ENCODE assay signal across 17 cellular contexts in genomic region chr12:31797230-31797872, GRCh38.
DNase-seq lines count a peak whose midpoint lies in the region; ATAC-seq, FAIRE-seq and TF ChIP-seq lines count a peak whose summit lies in the region.
"Had no signal": no experiment of that assay in that cellular context is flagged by ENCODE, and none has a peak within 500 bp of the region (broad histone marks: within the 10 kb centered on the region; RNA-seq: fewer than 3 reads in every experiment).

No MANE protein-coding gene starts in this region.

- H3K9me1 ChIP-seq in K562 (ENCODE audit: control insufficient read depth, insufficient read depth, low read length), result no peaks in the 10 kb centered on the region

- DNase-seq in activated T-cell treated with anti-CD3 and anti-CD28 coated beads, Interleukin-2, amount 50 U/mL, for 4 hours, result no peak
- DNase-seq in activated T-cell treated with anti-CD3 and anti-CD28 coated beads for 4 hours (no peak), K562 (ENCODE audit: extremely low read depth in 1 of 4, low spot score in 3 of 4) (no peak), NCI-H128 (lab: John Stamatoyannopoulos, UW; ENCODE audit: unreplicated experiment) (no peak)
- DNase-seq: activated naive CD4-positive, alpha-beta T cell treated with anti-CD3 and anti-CD28 coated beads, Interleukin-2, amount 10 ng/mL, durations not matched to agents 7 days and 5 days; esophagus squamous epithelium; glutamatergic neuron; NCI-H187 treated with DMSO at 0.1 percent for 48 hours; NCI-H510A treated with DMSO at 0.1 percent for 48 hours; psoas muscle had no signal

- H3K4me3 ChIP-seq in OCI-LY1 (ENCODE audit: low read depth, low read length, poor library complexity, severe bottlenecking), result no peak overlapping the region
- no peak overlapping the region for H3K4me3 ChIP-seq in K562
- H3K4me3 ChIP-seq: esophagus squamous epithelium, psoas muscle, SJSA1 had no signal

- in situ Hi-C loops in K562 (cut with MboI), result no loop called here

- no TSS peak for BruUV-seq in K562 (replicated peaks; lab: Mats Ljungman, UMichigan)

- no peak for FAIRE-seq in K562 (lab: Jason Lieb, UNC)
- FAIRE-seq: bronchial epithelial cell had no signal

- POLR2A ChIA-PET in K562 (lab: Yijun Ruan, JAX), result no interaction called here

- no peaks in the 10 kb centered on the region for H3K79me2 ChIP-seq in OCI-LY1 (ENCODE audit: insufficient read depth, low read length)
- H3K79me2 ChIP-seq in K562 (ENCODE audit: control insufficient read depth, insufficient read depth, low read length), result no peaks in the 10 kb centered on the region

- no peaks in the 10 kb centered on the region for H3K27me3 Mint-ChIP-seq in activated T-cell treated with anti-CD3 and anti-CD28 coated beads, Interleukin-2, amount 50 U/mL, for 4 hours (ENCODE audit: low read depth)
- no peaks in the 10 kb centered on the region for H3K27me3 Mint-ChIP-seq in stimulated activated memory B cell treated with anti-CD40 and anti-IgM and Interleukin-4, amounts not matched to agents 10 μg/mL and 1 μg/mL and 100 μg/mL, for 72 hours
- H3K27me3 Mint-ChIP-seq: activated naive CD4-positive, alpha-beta T cell treated with anti-CD3 and anti-CD28 coated beads, Interleukin-2, amount 10 ng/mL, durations not matched to agents 7 days and 5 days; natural killer cell treated with Interleukin-12 subunit alpha and Interleukin-12 subunit beta and Interleukin-15 and Interleukin-18, amount 100 ng/mL, for 72 hours had no signal

- H3F3A ChIP-seq in OCI-LY1 (ENCODE audit: insufficient read depth, low read length), result no peaks in the 10 kb centered on the region

- intact Hi-C loops in K562 (cut with micrococcal nuclease), result no loop called here

- CTCF ChIA-PET in K562 (lab: Yijun Ruan, JAX; ENCODE audit: low intra/inter-chr PET ratio), result no interaction called here

- TF ChIP-seq CTCF in OCI-LY1 (IDR thresholded peaks at IDR 0.05; ENCODE audit: low read length) (no peak), K562 (IDR thresholded peaks at IDR 0.05 in 2 of 3, conservative IDR thresholded peaks at IDR 0.05 in 1 of 3; ENCODE audit: insufficient read depth in 2 of 3, low read depth in 1 of 3, low read length in 3 of 3) (no peak)

- H3K9me3 Mint-ChIP-seq in activated T-cell treated with anti-CD3 and anti-CD28 coated beads, Interleukin-2, amount 50 U/mL, for 4 hours, result no peaks in the 10 kb centered on the region
- H3K9me3 Mint-ChIP-seq in stimulated activated memory B cell treated with anti-CD40 and anti-IgM and Interleukin-4, amounts not matched to agents 10 μg/mL and 1 μg/mL and 100 μg/mL, for 72 hours, result peaks cover 2% of the 10 kb centered on the region
- H3K9me3 Mint-ChIP-seq: natural killer cell treated with Interleukin-12 subunit alpha and Interleukin-12 subunit beta and Interleukin-15 and Interleukin-18, amount 100 ng/mL, for 72 hours had no signal

- H2AFZ ChIP-seq in OCI-LY1 (ENCODE audit: low read length) (peak overlapping the region; percentile 64; the same call in 1 of the 2 replicates), K562 (ENCODE audit: low read depth, low read length) (peak overlapping the region; percentile 66)

- H3K27ac ChIP-seq in OCI-LY1 (ENCODE audit: low read depth, low read length, poor library complexity, severe bottlenecking) (peak overlapping the region; percentile 77), K562 (ENCODE audit: extremely low read depth, low read depth, low read length) (no peak overlapping the region)
- H3K27ac ChIP-seq: esophagus squamous epithelium, psoas muscle, SJSA1 had no signal

- no peaks in the 10 kb centered on the region; the same call in 1 of the 2 replicates for H3K9me3 ChIP-seq in OCI-LY1 (ENCODE audit: low read length)
- H3K9me3 ChIP-seq in K562 (replicated peaks; ENCODE audit: control insufficient read depth, insufficient read depth, low read depth, low read length), result no peaks in the 10 kb centered on the region
- H3K9me3 ChIP-seq: esophagus squamous epithelium, psoas muscle, SJSA1 had no signal

- H3K4me1 Mint-ChIP-seq in activated T-cell treated with anti-CD3 and anti-CD28 coated beads, Interleukin-2, amount 50 U/mL, for 4 hours (ENCODE audit: low read depth), result peaks cover 26% of the 10 kb centered on the region
- peaks cover 9% of the 10 kb centered on the region for H3K4me1 Mint-ChIP-seq in stimulated activated memory B cell treated with anti-CD40 and anti-IgM and Interleukin-4, amounts not matched to agents 10 μg/mL and 1 μg/mL and 100 μg/mL, for 72 hours

- H3K27me3 ChIP-seq in OCI-LY1 (ENCODE audit: insufficient read depth, low read length), result no peaks in the 10 kb centered on the region
- no peaks in the 10 kb centered on the region for H3K27me3 ChIP-seq in K562 (ENCODE audit: control insufficient read depth in 2 of 2, insufficient read depth in 2 of 2, low read length in 2 of 2)
- H3K27me3 ChIP-seq: esophagus squamous epithelium, SJSA1 had no signal

- peak overlapping the region; percentile 44 for H3K27ac Mint-ChIP-seq in stimulated activated memory B cell treated with anti-CD40 and anti-IgM and Interleukin-4, amounts not matched to agents 10 μg/mL and 1 μg/mL and 100 μg/mL, for 72 hours
- H3K27ac Mint-ChIP-seq: activated naive CD4-positive, alpha-beta T cell treated with anti-CD3 and anti-CD28 coated beads, Interleukin-2, amount 10 ng/mL, durations not matched to agents 7 days and 5 days had no signal

- TF ChIP-seq RAD21 in K562 (CRISPR knock-in tag; conservative IDR thresholded peaks at IDR 0.05 in 1 of 2, IDR thresholded peaks at IDR 0.05 in 1 of 2), result no peak

- H3K4me3 Mint-ChIP-seq in activated T-cell treated with anti-CD3 and anti-CD28 coated beads, Interleukin-2, amount 50 U/mL, for 4 hours, result peak overlapping the region; percentile 27
- no peak overlapping the region for H3K4me3 Mint-ChIP-seq in stimulated activated memory B cell treated with anti-CD40 and anti-IgM and Interleukin-4, amounts not matched to agents 10 μg/mL and 1 μg/mL and 100 μg/mL, for 72 hours
- H3K4me3 Mint-ChIP-seq: activated naive CD4-positive, alpha-beta T cell treated with anti-CD3 and anti-CD28 coated beads, Interleukin-2, amount 10 ng/mL, durations not matched to agents 7 days and 5 days; natural killer cell treated with Interleukin-12 subunit alpha and Interleukin-12 subunit beta and Interleukin-15 and Interleukin-18, amount 100 ng/mL, for 72 hours had no signal

- no peak for TF ChIP-seq POLR2A in K562 (conservative IDR thresholded peaks at IDR 0.05)

- H3K4me1 ChIP-seq in OCI-LY1 (ENCODE audit: insufficient read depth, low read length, severe bottlenecking) (peaks cover 31% of the 10 kb centered on the region), K562 (replicated peaks in 1 of 2; ENCODE audit: control insufficient read depth in 2 of 2, insufficient read depth in 2 of 2, low read length in 2 of 2) (no peaks in the 10 kb centered on the region)
- H3K4me1 ChIP-seq: esophagus squamous epithelium, psoas muscle, SJSA1 had no signal

- WGBS in K562 (ENCODE audit: insufficient coverage, low coverage, missing lambda C conversion rate), result 65% methylated on average over 13 of the region's 13 CpGs

- peak overlapping the region; percentile 23 for H3K4me2 ChIP-seq in OCI-LY1 (ENCODE audit: low read length)
- H3K4me2 ChIP-seq in K562 (ENCODE audit: insufficient read depth, low read length), result no peak overlapping the region

- H3K9ac ChIP-seq in OCI-LY1 (ENCODE audit: low read length) (peak overlapping the region; percentile 16; the same call in 1 of the 2 replicates), K562 (ENCODE audit: insufficient read depth in 1 of 2, low read depth in 2 of 2, low read length in 2 of 2) (no peak overlapping the region)

- TF ChIP-seq EP300 in K562 (IDR thresholded peaks at IDR 0.05; ENCODE audit: low read length), result no peak

- H3K36me3 ChIP-seq in OCI-LY1 (ENCODE audit: insufficient read depth, low read length), result no peaks in the 10 kb centered on the region
- no peaks in the 10 kb centered on the region for H3K36me3 ChIP-seq in K562 (ENCODE audit: control insufficient read depth, insufficient read depth, low read length)
- H3K36me3 ChIP-seq: esophagus squamous epithelium, SJSA1 had no signal

- peak; percentile 76 to 78 for ATAC-seq in activated T-cell treated with anti-CD3 and anti-CD28 coated beads, Interleukin-2, amount 50 U/mL, for 4 hours
- ATAC-seq in K562, result no peak
- no peak for ATAC-seq in stimulated activated memory B cell treated with anti-CD40 and anti-IgM and Interleukin-4, amounts not matched to agents 10 μg/mL and 1 μg/mL and 100 μg/mL, for 72 hours
- no peak for ATAC-seq in GM19351 (IDR thresholded peaks at IDR 0.05; ENCODE audit: unreplicated experiment)
- no peak for ATAC-seq in HG02642 (IDR thresholded peaks at IDR 0.05; ENCODE audit: poor library complexity, unreplicated experiment)
- ATAC-seq: natural killer cell treated with Interleukin-12 subunit alpha and Interleukin-12 subunit beta and Interleukin-15 and Interleukin-18, amount 100 ng/mL, for 72 hours; psoas muscle had no signal

- H4K20me1 ChIP-seq in OCI-LY1 (ENCODE audit: insufficient read depth, low read length) (no peaks in the 10 kb centered on the region), K562 (replicated peaks; ENCODE audit: control insufficient read depth, insufficient read depth, low read length) (no peaks in the 10 kb centered on the region)

- no peaks in the 10 kb centered on the region for H3K9me2 ChIP-seq in OCI-LY1 (ENCODE audit: low read depth, low read length)

- no peaks in the 10 kb centered on the region for H3K36me3 Mint-ChIP-seq in activated T-cell treated with anti-CD3 and anti-CD28 coated beads, Interleukin-2, amount 50 U/mL, for 4 hours (ENCODE audit: insufficient read depth)
- H3K36me3 Mint-ChIP-seq in stimulated activated memory B cell treated with anti-CD40 and anti-IgM and Interleukin-4, amounts not matched to agents 10 μg/mL and 1 μg/mL and 100 μg/mL, for 72 hours, result peaks cover 8% of the 10 kb centered on the region
- H3K36me3 Mint-ChIP-seq: natural killer cell treated with Interleukin-12 subunit alpha and Interleukin-12 subunit beta and Interleukin-15 and Interleukin-18, amount 100 ng/mL, for 72 hours had no signal

TF ChIP-seq in K562, 482 proteins besides CTCF, POLR2A, EP300 and RAD21 (continues in another document):
- TF ChIP-seq GABPB1 (CRISPR knock-in tag; IDR thresholded peaks at IDR 0.05) (no peak), NONO (IDR thresholded peaks at IDR 0.05; ENCODE audit: low read depth in 2 of 2, low read length in 1 of 2) (no peak)

Comparison
In these comparisons a context has a peak if more than half of its experiments do, and no peak if none do; other contexts are left out.
1. ATAC-seq: peak in activated T-cell treated with anti-CD3 and anti-CD28 coated beads, Interleukin-2, amount 50 U/mL, for 4 hours (2 of 2); none in K562 (single experiment), stimulated activated memory B cell treated with anti-CD40 and anti-IgM and Interleukin-4, amounts not matched to agents 10 μg/mL and 1 μg/mL and 100 μg/mL, for 72 hours (single experiment), GM19351 (single experiment) and HG02642 (single experiment).